Comparison of ENCODE assay signal across 8 cellular contexts in the genomic region with DNA sequence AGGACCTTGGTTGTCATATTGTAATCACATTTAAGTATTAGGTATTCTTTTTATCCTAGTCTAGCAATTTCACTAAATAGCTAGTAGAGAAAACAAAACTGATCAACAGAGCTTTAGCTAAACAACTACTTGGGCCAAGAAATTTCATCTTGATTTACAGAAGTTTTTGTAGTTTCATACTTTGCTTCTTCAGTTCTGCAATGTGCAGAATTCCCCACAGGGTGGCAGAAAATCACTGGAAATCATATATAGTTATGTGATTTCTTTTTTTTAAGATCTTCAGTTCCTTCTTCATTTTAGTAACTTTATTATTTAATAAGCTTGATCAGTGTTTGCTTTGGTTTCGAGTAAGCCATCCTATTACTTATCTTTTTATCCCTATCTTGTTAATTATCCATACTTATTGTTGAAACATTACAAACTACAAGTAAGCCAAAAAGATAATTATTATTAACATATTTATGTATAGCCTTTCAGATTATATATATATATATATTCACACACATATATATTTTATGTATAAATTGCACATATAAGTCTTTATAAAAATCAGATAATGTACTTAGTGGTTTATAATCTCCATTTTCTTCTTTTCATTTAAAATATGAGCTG. TPM values are rescaled to one million over a fixed set of nuclear protein-coding genes. Genes with fewer than 3 reads are reported as not detected.
DNase-seq lines count a peak whose midpoint lies in the region; ATAC-seq and TF ChIP-seq lines count a peak whose summit lies in the region.

No MANE protein-coding gene starts in this region.

- POLR2A ChIA-PET in HCT116 (lab: Charles Lee): interaction anchor here (0.7 kb wide), 1 partner anchor 630 kb away, joined by 3 read pairs; no protein-coding TSS in a partner anchor

- DNase-seq in CD14-positive monocyte (ENCODE audit: low spot score) (no peak), HCT116 (ENCODE audit: low read depth, low spot score) (peak; percentile 39), OCI-M1 (lab: John Stamatoyannopoulos, UW) (peak; percentile 88), amniotic epithelial cell (ENCODE audit: low read depth) (peak; percentile 48), iris pigment epithelial cell (ENCODE audit: low read depth) (peak; percentile 53)
- DNase-seq in stimulated activated naive CD4-positive, alpha-beta T cell treated with Interleukin-2 at 50 U/mL for 16 hours (lab: John Stamatoyannopoulos, UW): peak; percentile 1

- peak; percentile 76 for TF ChIP-seq RAD21 in HCT116 (IDR thresholded peaks at IDR 0.05; ENCODE audit: low read depth)

- CTCF ChIA-PET in HCT116 (lab: Charles Lee): interaction anchor here (0.5 to 4.5 kb wide), 19 partner anchors 9 to 829 kb away, joined by 3 to 50 read pairs (median 5); no protein-coding TSS in a partner anchor

- H3K79me2 ChIP-seq in HCT116 (ENCODE audit: insufficient read depth, low read length): peaks cover 27% of the 10 kb centered on the region

- no peaks in the 10 kb centered on the region for H3K9me3 ChIP-seq in HCT116 (ENCODE audit: control insufficient read depth in 1 of 2, insufficient read depth in 1 of 2, low read depth in 1 of 2, low read length in 2 of 2)

- H3K9me3 Mint-ChIP-seq in CD14-positive monocyte: peaks cover 0 to 2% (median 0%) of the 10 kb centered on the region in 7 donors

- H3K4me1 Mint-ChIP-seq in CD14-positive monocyte: peaks cover 28% of the 10 kb centered on the region

- H3K27ac ChIP-seq in HCT116 (ENCODE audit: low read depth, low read length): no peak overlapping the region

- no peak overlapping the region for H3K4me2 ChIP-seq in HCT116 (ENCODE audit: low read length)

- H3K9ac ChIP-seq in HCT116 (ENCODE audit: low read length): no peak overlapping the region

- TF ChIP-seq CTCF in CD14-positive monocyte (IDR thresholded peaks at IDR 0.05) (peak; percentile 82), HCT116 (IDR thresholded peaks at IDR 0.05 in 2 of 3, conservative IDR thresholded peaks at IDR 0.05 in 1 of 3; ENCODE audit: borderline replicate concordance in 1 of 3, insufficient read depth in 1 of 3, low read depth in 2 of 3, low read length in 2 of 3) (peak; percentile 53 to 73 (median 68); a peak in 5 of 6 replicates)

- no peak overlapping the region for H3K4me3 Mint-ChIP-seq in CD14-positive monocyte

- BruUV-seq in HCT116 (replicated peaks; lab: Mats Ljungman, UMichigan): no TSS peak

- H3K4me3 ChIP-seq in HCT116 (replicated peaks in 1 of 2; ENCODE audit: low read depth in 1 of 2, low read length in 2 of 2): no peak overlapping the region

- ATAC-seq in HCT116: no peak
- no peak for ATAC-seq in HG02763 (IDR thresholded peaks at IDR 0.05; ENCODE audit: unreplicated experiment)
- no peak for ATAC-seq in GM18907 (IDR thresholded peaks at IDR 0.05; ENCODE audit: unreplicated experiment)

- no peaks in the 10 kb centered on the region for H3K36me3 ChIP-seq in HCT116 (ENCODE audit: control insufficient read depth in 1 of 2, insufficient read depth in 2 of 2, low read length in 2 of 2)

- intact Hi-C loops in CD14-positive monocyte (cut with micrococcal nuclease) (loop anchor here (5.0 to 10.0 kb wide), 2 partner anchors 634 to 636 kb away; no protein-coding TSS in a partner anchor), HCT116 (cut with micrococcal nuclease) (loop anchor here (1.0 to 10.0 kb wide), 3 partner anchors 490 to 834 kb away; no protein-coding TSS in a partner anchor)

- no peaks in the 10 kb centered on the region for H3K9me2 ChIP-seq in HCT116 (ENCODE audit: insufficient read depth)

- peaks cover 4 to 21% of the 10 kb centered on the region in 2 donors for H3K36me3 Mint-ChIP-seq in CD14-positive monocyte

- H3K27me3 Mint-ChIP-seq in CD14-positive monocyte (ENCODE audit: low read depth in 3 of 3): peaks cover 0 to 7% (median 0%) of the 10 kb centered on the region in 3 donors

- TF ChIP-seq POLR2A in HCT116 (IDR thresholded peaks at IDR 0.05; ENCODE audit: borderline replicate concordance, extremely low read depth, insufficient read depth, insufficient read length): no peak

- H3K27ac Mint-ChIP-seq in CD14-positive monocyte: peak overlapping the region in 6 of 7 donors; percentile 3 to 99 (median 68)

- RAD21 ChIA-PET in HCT116 (lab: Charles Lee; ENCODE audit: low non-redundant PET in 1 of 2, low total read pairs in 2 of 2, uncharacterized antibody in 2 of 2, unreplicated experiment in 2 of 2): interaction anchor here (1.1 to 1.4 kb wide), 3 partner anchors 628 to 829 kb away, joined by 3 to 6 read pairs (median 3); no protein-coding TSS in a partner anchor

- peaks cover 15% of the 10 kb centered on the region in 2 experiments for H3K4me1 ChIP-seq in HCT116 (ENCODE audit: control insufficient read depth in 1 of 2, insufficient read depth in 2 of 2, low read length in 2 of 2)

- H4K20me1 ChIP-seq in HCT116 (ENCODE audit: insufficient read depth): no peaks in the 10 kb centered on the region

- peak overlapping the region; percentile 1 for H2AFZ ChIP-seq in HCT116 (ENCODE audit: low read depth, low read length, poor library complexity, severe bottlenecking)

- no peaks in the 10 kb centered on the region for H3K27me3 ChIP-seq in HCT116 (ENCODE audit: insufficient read depth, low read length)

TF ChIP-seq in HCT116, 20 proteins besides CTCF, POLR2A, EP300 and RAD21:
- TF ChIP-seq EZH2 (IDR thresholded peaks at IDR 0.05): no peak
- TF ChIP-seq, protein P1, sequence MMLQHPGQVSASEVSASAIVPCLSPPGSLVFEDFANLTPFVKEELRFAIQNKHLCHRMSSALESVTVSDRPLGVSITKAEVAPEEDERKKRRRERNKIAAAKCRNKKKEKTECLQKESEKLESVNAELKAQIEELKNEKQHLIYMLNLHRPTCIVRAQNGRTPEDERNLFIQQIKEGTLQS (IDR thresholded peaks at IDR 0.05): no peak
- TF ChIP-seq EZH2phosphoT487 (IDR thresholded peaks at IDR 0.05; ENCODE audit: borderline replicate concordance): no peak
- TF ChIP-seq, protein P2, sequence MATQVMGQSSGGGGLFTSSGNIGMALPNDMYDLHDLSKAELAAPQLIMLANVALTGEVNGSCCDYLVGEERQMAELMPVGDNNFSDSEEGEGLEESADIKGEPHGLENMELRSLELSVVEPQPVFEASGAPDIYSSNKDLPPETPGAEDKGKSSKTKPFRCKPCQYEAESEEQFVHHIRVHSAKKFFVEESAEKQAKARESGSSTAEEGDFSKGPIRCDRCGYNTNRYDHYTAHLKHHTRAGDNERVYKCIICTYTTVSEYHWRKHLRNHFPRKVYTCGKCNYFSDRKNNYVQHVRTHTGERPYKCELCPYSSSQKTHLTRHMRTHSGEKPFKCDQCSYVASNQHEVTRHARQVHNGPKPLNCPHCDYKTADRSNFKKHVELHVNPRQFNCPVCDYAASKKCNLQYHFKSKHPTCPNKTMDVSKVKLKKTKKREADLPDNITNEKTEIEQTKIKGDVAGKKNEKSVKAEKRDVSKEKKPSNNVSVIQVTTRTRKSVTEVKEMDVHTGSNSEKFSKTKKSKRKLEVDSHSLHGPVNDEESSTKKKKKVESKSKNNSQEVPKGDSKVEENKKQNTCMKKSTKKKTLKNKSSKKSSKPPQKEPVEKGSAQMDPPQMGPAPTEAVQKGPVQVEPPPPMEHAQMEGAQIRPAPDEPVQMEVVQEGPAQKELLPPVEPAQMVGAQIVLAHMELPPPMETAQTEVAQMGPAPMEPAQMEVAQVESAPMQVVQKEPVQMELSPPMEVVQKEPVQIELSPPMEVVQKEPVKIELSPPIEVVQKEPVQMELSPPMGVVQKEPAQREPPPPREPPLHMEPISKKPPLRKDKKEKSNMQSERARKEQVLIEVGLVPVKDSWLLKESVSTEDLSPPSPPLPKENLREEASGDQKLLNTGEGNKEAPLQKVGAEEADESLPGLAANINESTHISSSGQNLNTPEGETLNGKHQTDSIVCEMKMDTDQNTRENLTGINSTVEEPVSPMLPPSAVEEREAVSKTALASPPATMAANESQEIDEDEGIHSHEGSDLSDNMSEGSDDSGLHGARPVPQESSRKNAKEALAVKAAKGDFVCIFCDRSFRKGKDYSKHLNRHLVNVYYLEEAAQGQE (IDR thresholded peaks at IDR 0.05; ENCODE audit: low read depth): no peak
- no peak for TF ChIP-seq SIN3A (IDR thresholded peaks at IDR 0.05; ENCODE audit: low read depth)
- no peak for TF ChIP-seq EGR1 (IDR thresholded peaks at IDR 0.05; ENCODE audit: low read depth)
- TF ChIP-seq SRF (IDR thresholded peaks at IDR 0.05; ENCODE audit: low read depth): no peak
- TF ChIP-seq ELF1 (IDR thresholded peaks at IDR 0.05; ENCODE audit: borderline replicate concordance, low read depth): no peak
- no peak for TF ChIP-seq SP1 (IDR thresholded peaks at IDR 0.05; ENCODE audit: low read depth)
- TF ChIP-seq FOSL1 (IDR thresholded peaks at IDR 0.05; ENCODE audit: low read depth): no peak
- TF ChIP-seq JUND (IDR thresholded peaks at IDR 0.05): no peak
- no peak for TF ChIP-seq POLR2AphosphoS5 (IDR thresholded peaks at IDR 0.05; ENCODE audit: low read depth, low read length)
- TF ChIP-seq CEBPB (IDR thresholded peaks at IDR 0.05; ENCODE audit: low read depth): no peak
- TF ChIP-seq ZNF274 (IDR thresholded peaks at IDR 0.05; ENCODE audit: low read depth, low read length): no peak
- TF ChIP-seq, protein P3, sequence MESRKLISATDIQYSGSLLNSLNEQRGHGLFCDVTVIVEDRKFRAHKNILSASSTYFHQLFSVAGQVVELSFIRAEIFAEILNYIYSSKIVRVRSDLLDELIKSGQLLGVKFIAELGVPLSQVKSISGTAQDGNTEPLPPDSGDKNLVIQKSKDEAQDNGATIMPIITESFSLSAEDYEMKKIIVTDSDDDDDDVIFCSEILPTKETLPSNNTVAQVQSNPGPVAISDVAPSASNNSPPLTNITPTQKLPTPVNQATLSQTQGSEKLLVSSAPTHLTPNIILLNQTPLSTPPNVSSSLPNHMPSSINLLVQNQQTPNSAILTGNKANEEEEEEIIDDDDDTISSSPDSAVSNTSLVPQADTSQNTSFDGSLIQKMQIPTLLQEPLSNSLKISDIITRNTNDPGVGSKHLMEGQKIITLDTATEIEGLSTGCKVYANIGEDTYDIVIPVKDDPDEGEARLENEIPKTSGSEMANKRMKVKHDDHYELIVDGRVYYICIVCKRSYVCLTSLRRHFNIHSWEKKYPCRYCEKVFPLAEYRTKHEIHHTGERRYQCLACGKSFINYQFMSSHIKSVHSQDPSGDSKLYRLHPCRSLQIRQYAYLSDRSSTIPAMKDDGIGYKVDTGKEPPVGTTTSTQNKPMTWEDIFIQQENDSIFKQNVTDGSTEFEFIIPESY (IDR thresholded peaks at IDR 0.05; ENCODE audit: extremely low read depth, insufficient replicate concordance, low read length): no peak

RNA-seq across cellular contexts. Expression of a gene that starts 2.2 kb away (rescaled TPM):
- polyA plus RNA-seq in CD14-positive monocyte: 100 to 1,000 TPM; 136 to 189 TPM
- 53.1 TPM for total RNA-seq in HCT116 (2021; ENCODE audit: unreplicated experiment)
- polyA plus RNA-seq in HCT116 (2012): 21.8 and 25.9 TPM in 2 replicates

RNA-seq across cellular contexts. Expression of a gene that starts 34.0 kb away (rescaled TPM):
- 100 to 1,000 TPM; 126 to 166 TPM for polyA plus RNA-seq in CD14-positive monocyte
- 175 TPM for total RNA-seq in HCT116 (2021; ENCODE audit: unreplicated experiment)
- polyA plus RNA-seq in HCT116 (2012): 35.1 and 55.4 TPM in 2 replicates
